11 cellular contexts compared by ENCODE assay signal in the genomic region with DNA sequence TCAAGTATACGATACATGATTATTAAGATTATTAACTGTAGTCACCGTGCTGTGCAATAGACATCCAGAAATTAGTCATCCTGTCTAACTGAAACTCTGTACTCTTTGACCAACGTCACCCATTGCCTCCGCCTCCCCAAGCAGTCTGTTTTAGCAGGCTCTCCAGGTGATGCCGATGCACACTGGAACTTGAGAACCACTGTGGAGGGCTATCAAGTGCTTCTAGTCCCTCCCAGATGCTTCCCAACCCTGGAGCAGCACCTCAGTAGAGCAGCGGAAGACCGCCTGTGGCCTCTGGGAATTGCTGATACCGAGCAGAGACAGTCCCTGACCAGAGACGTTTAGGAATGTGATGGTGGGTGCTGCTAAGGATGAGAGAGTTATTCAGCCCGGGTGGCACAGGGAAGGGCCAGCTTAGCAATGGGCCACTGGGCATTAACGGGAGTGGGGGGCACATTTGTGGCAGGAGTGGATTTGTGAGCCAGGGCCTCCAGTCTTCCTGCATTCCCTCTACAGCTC. TPM values are rescaled to one million over a fixed set of nuclear protein-coding genes. Genes with fewer than 3 reads are reported as not detected.
DNase-seq lines count a peak whose midpoint lies in the region; ATAC-seq, FAIRE-seq and TF ChIP-seq lines count a peak whose summit lies in the region.
"Had no signal": no experiment of that assay in that cellular context is flagged by ENCODE, and none has a peak within 500 bp of the region (broad histone marks: within the 10 kb centered on the region; RNA-seq: fewer than 3 reads in every experiment).

No MANE protein-coding gene starts in this region.

- SMC1A ChIA-PET in GM12878 (lab: Charles Lee; ENCODE audit: uncharacterized antibody, unreplicated experiment): no interaction called here

- H3K36me3 Mint-ChIP-seq in naive thymus-derived CD8-positive, alpha-beta T cell: no peaks in the 10 kb centered on the region
- H3K36me3 Mint-ChIP-seq: activated CD4-positive, alpha-beta memory T cell treated with anti-CD3 and anti-CD28 coated beads for 36 hours had no signal

- no peak for TF ChIP-seq RAD21 in GM12878 (IDR thresholded peaks at IDR 0.05; ENCODE audit: insufficient read depth, low read depth, low read length)

- intact Hi-C loops in GM12878 (cut with micrococcal nuclease; ENCODE audit: unreplicated experiment): no loop called here

- H3K27me3 Mint-ChIP-seq in naive thymus-derived CD8-positive, alpha-beta T cell: peaks cover 0 to 15% (median 12%) of the 10 kb centered on the region in 5 donors

- H3K4me1 Mint-ChIP-seq in naive thymus-derived CD8-positive, alpha-beta T cell: no peaks in the 10 kb centered on the region

- H4K20me1 ChIP-seq in GM12878 (ENCODE audit: control insufficient read depth, insufficient read depth): no peaks in the 10 kb centered on the region
- H4K20me1 ChIP-seq in GM23248 (ENCODE audit: insufficient read depth): no peaks in the 10 kb centered on the region

- POLR2A ChIA-PET in GM12878 (lab: Charles Lee): interaction anchor here (0.6 kb wide), 1 partner anchor 457 kb away, joined by 6 read pairs; no protein-coding TSS in a partner anchor
- POLR2A ChIA-PET in naive thymus-derived CD8-positive, alpha-beta T cell (lab: Charles Lee): no interaction called here

- no peak for TF ChIP-seq CTCF in GM12878 (IDR thresholded peaks at IDR 0.05 in 2 of 3, conservative IDR thresholded peaks at IDR 0.05 in 1 of 3; ENCODE audit: control insufficient read depth in 2 of 3, extremely low read depth in 1 of 3, insufficient read depth in 1 of 3, low read depth in 3 of 3, low read length in 3 of 3)

- no peaks in the 10 kb centered on the region for H3K9me3 Mint-ChIP-seq in naive thymus-derived CD8-positive, alpha-beta T cell
- H3K9me3 Mint-ChIP-seq: activated CD4-positive, alpha-beta memory T cell treated with anti-CD3 and anti-CD28 coated beads for 36 hours had no signal

- H3K4me1 ChIP-seq in GM12878 (ENCODE audit: control insufficient read depth, insufficient read depth, low read length): peaks cover 10% of the 10 kb centered on the region
- H3K4me1 ChIP-seq in GM23248 (ENCODE audit: insufficient read depth): peaks cover 9% of the 10 kb centered on the region
- H3K4me1 ChIP-seq: uterus had no signal

- FAIRE-seq in GM12892 (lab: Jason Lieb, UNC): peak; percentile 89
- peak; percentile 96 for FAIRE-seq in GM12878 (lab: Jason Lieb, UNC)

- no peak overlapping the region for H3K27ac ChIP-seq in GM12878 (ENCODE audit: control insufficient read depth, insufficient read depth)
- no peak overlapping the region for H3K27ac ChIP-seq in GM23248
- H3K27ac ChIP-seq: gastroesophageal sphincter, uterus had no signal

- H3F3A ChIP-seq in GM23248 (ENCODE audit: insufficient read depth): peaks cover 5% of the 10 kb centered on the region; the same call in 1 of the 2 replicates

- H3K4me3 ChIP-seq in GM12878 (no peak overlapping the region), GM23248 (no peak overlapping the region)
- H3K4me3 ChIP-seq: gastroesophageal sphincter, uterus had no signal

- TF ChIP-seq EP300 in GM12878 (IDR thresholded peaks at IDR 0.05; ENCODE audit: borderline replicate concordance in 1 of 2, control insufficient read depth in 1 of 2, low read depth in 2 of 2, low read length in 2 of 2): peak in 1 of 2 experiments; percentile 12; a peak in 1 of 4 replicates

- H3K9me3 ChIP-seq in GM12878 (replicated peaks; ENCODE audit: control insufficient read depth, insufficient read depth, low read length) (no peaks in the 10 kb centered on the region; the same call in 2 of the 3 replicates), GM23248 (ENCODE audit: low read depth) (no peaks in the 10 kb centered on the region)
- H3K9me3 ChIP-seq: gastroesophageal sphincter, uterus had no signal

- no peaks in the 10 kb centered on the region for H3K9me2 ChIP-seq in GM23248 (ENCODE audit: insufficient read depth)

- CTCF ChIA-PET in GM12878 (lab: Yijun Ruan, JAX): no interaction called here

- no TSS peak for BruUV-seq in GM12878 (replicated peaks; lab: Mats Ljungman, UMichigan)

- DNase-seq in GM12892 (ENCODE audit: insufficient read length) (peak; percentile 27), GM12878 (ENCODE audit: low read depth, low spot score) (peak; percentile 38), GM23248 (no peak), hippocampal formation (lab: John Stamatoyannopoulos, UW) (no peak)
- DNase-seq in naive thymus-derived CD8-positive, alpha-beta T cell: no peak
- DNase-seq in activated CD8-positive, alpha-beta memory T cell treated with anti-CD3 and anti-CD28 coated beads, Interleukin-2, amount 50 U/mL, for 48 hours: no peak
- DNase-seq: activated CD4-positive, alpha-beta memory T cell treated with anti-CD3 and anti-CD28 coated beads for 36 hours; uterus had no signal

- H3K27ac Mint-ChIP-seq in naive thymus-derived CD8-positive, alpha-beta T cell: no peak overlapping the region
- H3K27ac Mint-ChIP-seq: activated CD4-positive, alpha-beta memory T cell treated with anti-CD3 and anti-CD28 coated beads for 36 hours had no signal

- RAD21 ChIA-PET in GM12878 (lab: Charles Lee; ENCODE audit: unreplicated experiment): no interaction called here

- H3K27me3 ChIP-seq in GM12878 (replicated peaks in 1 of 2; ENCODE audit: control insufficient read depth in 2 of 2, insufficient read depth in 2 of 2, low read length in 1 of 2) (no peaks in the 10 kb centered on the region; a peak in 1 of 4 replicates), GM23248 (replicated peaks; ENCODE audit: insufficient read depth) (no peaks in the 10 kb centered on the region; the same call in 1 of the 2 replicates)
- H3K27me3 ChIP-seq: uterus had no signal

- H3K9ac ChIP-seq in GM12878 (ENCODE audit: control insufficient read depth, insufficient read depth, low read length): no peak overlapping the region
- no peak overlapping the region for H3K9ac ChIP-seq in GM23248

- no peak for TF ChIP-seq POLR2A in GM12892 (IDR thresholded peaks at IDR 0.05; ENCODE audit: low read depth, low read length)
- TF ChIP-seq POLR2A in GM12878 (IDR thresholded peaks at IDR 0.05; ENCODE audit: low read depth, low read length): no peak

- WGBS in GM12878 (ENCODE audit: insufficient coverage, insufficient replicate concordance, low lambda C conversion rate, missing lambda C conversion rate): 19% methylated on average over 11 of the region's 11 CpGs
- 67 to 70% methylated on average over 11 of the region's 11 CpGs for WGBS in GM23248 (ENCODE audit: low coverage in 1 of 2, low lambda C conversion rate in 2 of 2, missing lambda C conversion rate in 2 of 2), 2 experiments

- ATAC-seq in GM19467 (IDR thresholded peaks at IDR 0.05; ENCODE audit: unreplicated experiment): peak; percentile 79
- ATAC-seq in HG03095 (IDR thresholded peaks at IDR 0.05; ENCODE audit: unreplicated experiment): peak; percentile 97
- ATAC-seq in GM12878: peak; percentile 98
- ATAC-seq in naive thymus-derived CD8-positive, alpha-beta T cell: no peak
- ATAC-seq: gastroesophageal sphincter had no signal

- H2AFZ ChIP-seq in GM12878 (ENCODE audit: control insufficient read depth, low read depth, low read length) (no peak overlapping the region), GM23248 (no peak overlapping the region)

- H3K79me2 ChIP-seq in GM12878 (ENCODE audit: control insufficient read depth, insufficient read depth, low read length) (no peaks in the 10 kb centered on the region), GM23248 (ENCODE audit: insufficient read depth) (no peaks in the 10 kb centered on the region)

- no peaks in the 10 kb centered on the region for H3K36me3 ChIP-seq in GM12878 (ENCODE audit: control insufficient read depth in 2 of 2, insufficient read depth in 2 of 2, low read length in 1 of 2)
- no peaks in the 10 kb centered on the region for H3K36me3 ChIP-seq in GM23248 (ENCODE audit: low read depth)
- H3K36me3 ChIP-seq: gastroesophageal sphincter, uterus had no signal

- in situ Hi-C loops in GM12878 (cut with MboI) (no loop called here), GM23248 (cut with MboI) (no loop called here)

- no peak overlapping the region for H3K4me2 ChIP-seq in GM12878 (ENCODE audit: control insufficient read depth, insufficient read depth)
- H3K4me2 ChIP-seq in GM23248 (ENCODE audit: unreplicated experiment): no peak overlapping the region

- no peak overlapping the region for H3K4me3 Mint-ChIP-seq in naive thymus-derived CD8-positive, alpha-beta T cell
- H3K4me3 Mint-ChIP-seq: activated CD4-positive, alpha-beta memory T cell treated with anti-CD3 and anti-CD28 coated beads for 36 hours had no signal

TF ChIP-seq in GM12878, 131 proteins besides CTCF, POLR2A, EP300 and RAD21 (continues in another document):
- TF ChIP-seq ATF7 (IDR thresholded peaks at IDR 0.05; ENCODE audit: low read depth) (peak; percentile 56), CREB1 (IDR thresholded peaks at IDR 0.05; ENCODE audit: low read depth) (0 out of 2 replicates have a peak, but pooled peaks have one; percentile 9), SMAD5 (IDR thresholded peaks at IDR 0.05; ENCODE audit: low read depth) (no peak), FOXM1 (IDR thresholded peaks at IDR 0.05; ENCODE audit: low read depth, low read length) (no peak), JUNB (IDR thresholded peaks at IDR 0.05) (peak; percentile 75), MTA2 (IDR thresholded peaks at IDR 0.05; ENCODE audit: low read depth) (peak; percentile 53; the same call in 1 of the 2 replicates), IRF4 (IDR thresholded peaks at IDR 0.05; ENCODE audit: low read depth, low read length) (peak; percentile 76; the same call in 1 of the 2 replicates)

RNA-seq across cellular contexts. Expression of a gene that starts 50.7 kb away (rescaled TPM):
- polyA plus RNA-seq in GM12892 (2012; ENCODE audit: missing spikeins): 0.40 TPM
- total RNA-seq in GM12878 (2013; cell fraction: nucleolus; rRNA removed): not detected in 2 replicates
- total RNA-seq in GM12878 (2014; rRNA removed) (0.06 and 0.11 TPM in 2 replicates), GM12878 (2014; rRNA removed; fragmentation: Illumina TruSeq; extraction: Trizol) (0.27 and 0.41 TPM in 2 replicates), GM12878 (2021) (0.18 and 0.19 TPM in 2 replicates)
- polyA plus RNA-seq in GM12878 (2011; ENCODE audit: low read depth): 0.55 TPM
- polyA plus RNA-seq in GM12878 (2011; rRNA removed) (0.01 and 0.10 TPM in 2 replicates), GM12878 (2014; fragmentation: Illumina TruSeq; extraction: Trizol) (0.09 and 0.22 TPM in 2 replicates), GM12878 (2014; fragmentation: Nextera tagmentation; extraction: Ambion mirVana) (under 1 TPM; 0.04 to 0.37 TPM), GM12878 (2014; rRNA removed) (0.55 and 0.61 TPM in 2 replicates), GM12878 (2016; fragmentation: Nextera tagmentation; extraction: Ambion mirVana) (under 1 TPM in 1 of 2 experiments, not detected in 1; 0.33 TPM), GM23248 (2016; fragmentation: Nextera tagmentation; extraction: Ambion mirVana) (0.11 and 0.38 TPM in 2 replicates)
- not detected in 2 replicates for polyA plus RNA-seq in GM12878 (2011; cell fraction: cytosol; rRNA removed)
- not detected in 2 replicates for polyA plus RNA-seq in GM12878 (2011; cell fraction: nucleus; rRNA removed)
- 0.43 and 0.98 TPM in 2 replicates for polyA plus RNA-seq in GM12878 (2012)
- not detected in 2 replicates for polyA minus RNA-seq in GM12878 (2011; rRNA and poly(A)+ RNA removed)
- polyA minus RNA-seq in GM12878 (2011; cell fraction: cytosol; rRNA and poly(A)+ RNA removed): not detected in 2 replicates
- not detected in 2 replicates for polyA minus RNA-seq in GM12878 (2011; cell fraction: nucleus; rRNA and poly(A)+ RNA removed)
- total RNA-seq in naive thymus-derived CD8-positive, alpha-beta T cell: not detected
- polyA plus RNA-seq in naive thymus-derived CD8-positive, alpha-beta T cell: not detected
- 0.25 and 0.43 TPM in 2 replicates for total RNA-seq in GM23248 (2014; rRNA removed; shearing (Covaris generic))

Comparison
In these comparisons a context has a peak if more than half of its experiments do, and no peak if none do; other contexts are left out.
1. DNase-seq: peak in GM12892 (single experiment) and GM12878 (single experiment); none in naive thymus-derived CD8-positive, alpha-beta T cell (0 of 10), GM23248 (single experiment), hippocampal formation (0 of 2) and activated CD8-positive, alpha-beta memory T cell treated with anti-CD3 and anti-CD28 coated beads, Interleukin-2, amount 50 U/mL, for 48 hours (single experiment).
2. ATAC-seq: peak in GM19467 (single experiment), HG03095 (single experiment) and GM12878 (single experiment); none in naive thymus-derived CD8-positive, alpha-beta T cell (0 of 2).